8 cellular contexts compared by ENCODE assay signal in the genomic region with DNA sequence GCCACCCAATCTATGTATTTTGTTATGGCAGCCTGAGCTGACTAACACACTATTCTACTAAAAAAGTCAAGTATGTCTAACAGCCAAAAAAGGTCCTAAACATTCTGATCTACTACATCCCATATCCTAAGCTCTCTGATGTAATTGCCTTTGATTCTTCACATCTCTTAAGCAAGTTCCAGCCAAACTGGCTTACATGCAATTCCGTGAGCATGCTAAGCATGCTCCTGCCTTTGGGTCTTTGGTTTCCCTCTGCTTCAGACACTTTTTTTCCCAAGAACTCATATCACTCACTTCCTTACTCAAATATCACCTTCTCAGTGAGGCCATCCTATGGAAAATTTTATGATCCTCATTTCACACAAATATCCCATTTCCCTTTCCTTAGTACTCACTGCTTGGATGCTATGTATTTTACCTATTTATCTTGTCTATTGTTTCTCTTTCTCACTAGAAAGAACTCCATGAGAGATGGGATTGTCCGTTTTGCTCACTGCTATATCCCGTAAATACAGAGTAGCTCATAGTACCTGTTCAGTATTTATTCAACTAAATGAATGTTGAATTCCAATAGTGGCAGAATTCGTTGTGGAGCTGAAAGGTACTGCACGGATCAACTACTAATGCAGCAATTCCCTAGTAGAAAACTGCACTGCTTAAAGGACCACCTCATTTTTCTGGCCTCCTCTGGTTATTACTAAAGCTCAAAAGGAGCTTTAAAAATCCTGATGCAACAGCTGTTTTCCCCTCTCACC. TPM values are rescaled to one million over a fixed set of nuclear protein-coding genes. Genes with fewer than 3 reads are reported as not detected.
DNase-seq lines count a peak whose midpoint lies in the region; ATAC-seq, FAIRE-seq and TF ChIP-seq lines count a peak whose summit lies in the region.

No MANE protein-coding gene starts in this region.

- no peaks in the 10 kb centered on the region for H3K36me3 ChIP-seq in BLaER1
- peaks cover 8% of the 10 kb centered on the region for H3K36me3 ChIP-seq in K562 (ENCODE audit: control insufficient read depth, insufficient read depth, low read length)

- no peaks in the 10 kb centered on the region for H3K36me3 Mint-ChIP-seq in natural killer cell

- H3K9me3 ChIP-seq in BLaER1 (no peaks in the 10 kb centered on the region), K562 (replicated peaks; ENCODE audit: control insufficient read depth, insufficient read depth, low read depth, low read length) (no peaks in the 10 kb centered on the region)

- H2AFZ ChIP-seq in K562 (ENCODE audit: low read depth, low read length): peak overlapping the region; percentile 95

- peak overlapping the region; percentile 91 to 93 for H3K27ac Mint-ChIP-seq in natural killer cell

- no peak for TF ChIP-seq POLR2A in K562 (conservative IDR thresholded peaks at IDR 0.05)

- CTCF ChIA-PET in K562 (lab: Yijun Ruan, JAX; ENCODE audit: low intra/inter-chr PET ratio): no interaction called here

- peak overlapping the region; percentile 99 for H3K4me3 ChIP-seq in BLaER1
- H3K4me3 ChIP-seq in K562: peak overlapping the region; percentile 80

- TF ChIP-seq RAD21 in K562 (CRISPR knock-in tag; conservative IDR thresholded peaks at IDR 0.05 in 1 of 2, IDR thresholded peaks at IDR 0.05 in 1 of 2): no peak

- H3K9ac ChIP-seq in BLaER1 (peak overlapping the region; percentile 94), K562 (ENCODE audit: insufficient read depth in 1 of 2, low read depth in 2 of 2, low read length in 2 of 2) (peak overlapping the region in 1 of 2 experiments; percentile 78; a peak in 2 of 4 replicates)

- FAIRE-seq in K562 (lab: Jason Lieb, UNC): no peak

- no peaks in the 10 kb centered on the region for H3K27me3 ChIP-seq in BLaER1
- H3K27me3 ChIP-seq in K562 (ENCODE audit: control insufficient read depth in 2 of 2, insufficient read depth in 2 of 2, low read length in 2 of 2): no peaks in the 10 kb centered on the region

- H3K4me1 ChIP-seq in BLaER1: peaks cover 55% of the 10 kb centered on the region
- peaks cover 17 to 20% of the 10 kb centered on the region in 2 experiments; a peak in 4 of 5 replicates for H3K4me1 ChIP-seq in K562 (replicated peaks in 1 of 2; ENCODE audit: control insufficient read depth in 2 of 2, insufficient read depth in 2 of 2, low read length in 2 of 2)

- 8% methylated on average over 5 of the region's 5 CpGs for WGBS in K562 (ENCODE audit: insufficient coverage, low coverage, missing lambda C conversion rate)

- H3K9me3 Mint-ChIP-seq in natural killer cell: no peaks in the 10 kb centered on the region

- DNase-seq in HuH-7 (ENCODE audit: low spot score) (peak; percentile 14), K562 (ENCODE audit: extremely low read depth in 1 of 4, low spot score in 3 of 4) (peak; percentile 16 to 33 (median 20)), natural killer cell (no peak), Ammon's horn (ENCODE audit: low spot score) (no peak)
- no peak for DNase-seq in activated CD4-positive, CD25-positive, alpha-beta regulatory T cell treated with anti-CD3 and anti-CD28 coated beads, Interleukin-2, amount 50 U/mL, for 72 hours
- no peak for DNase-seq in stimulated activated CD8-positive, alpha-beta memory T cell treated with anti-CD3 and anti-CD28 coated beads, Interleukin-4, amount 100 ng/mL, for 48 hours

- H3K27ac ChIP-seq in BLaER1: peak overlapping the region; percentile 97; the same call in 1 of the 2 replicates
- peak overlapping the region; percentile 51; the same call in 2 of the 3 replicates for H3K27ac ChIP-seq in K562 (ENCODE audit: extremely low read depth, low read depth, low read length)

- H3K4me3 Mint-ChIP-seq in natural killer cell: peak overlapping the region; percentile 89

- POLR2A ChIA-PET in K562 (lab: Yijun Ruan, JAX): interaction anchor here (0.5 to 1.9 kb wide), 5 partner anchors 10 to 1532 kb away, joined by 3 to 6 read pairs (median 3); no protein-coding TSS in a partner anchor

- peak in 1 of 3 experiments; percentile 23; a peak in 1 of 6 replicates for TF ChIP-seq CTCF in K562 (IDR thresholded peaks at IDR 0.05 in 2 of 3, conservative IDR thresholded peaks at IDR 0.05 in 1 of 3; ENCODE audit: insufficient read depth in 2 of 3, low read depth in 1 of 3, low read length in 3 of 3)
- no peak for TF ChIP-seq CTCF in natural killer cell (IDR thresholded peaks at IDR 0.05)

- no peak for TF ChIP-seq EP300 in K562 (IDR thresholded peaks at IDR 0.05; ENCODE audit: low read length)

- peak overlapping the region; percentile 83 for H3K4me2 ChIP-seq in BLaER1
- peak overlapping the region; percentile 87 for H3K4me2 ChIP-seq in K562 (ENCODE audit: insufficient read depth, low read length)

- H4K20me1 ChIP-seq in BLaER1: peaks cover 25% of the 10 kb centered on the region
- peaks cover 6% of the 10 kb centered on the region; the same call in 1 of the 2 replicates for H4K20me1 ChIP-seq in K562 (replicated peaks; ENCODE audit: control insufficient read depth, insufficient read depth, low read length)

- ATAC-seq in K562: peak; percentile 12; the same call in 2 of the 3 replicates
- no peak for ATAC-seq in natural killer cell
- no peak for ATAC-seq in GM18520 (IDR thresholded peaks at IDR 0.05; ENCODE audit: unreplicated experiment)

- H3K4me1 Mint-ChIP-seq in natural killer cell: peaks cover 38 to 42% of the 10 kb centered on the region in 2 donors

- H3K79me2 ChIP-seq in K562 (ENCODE audit: control insufficient read depth, insufficient read depth, low read length): peaks cover 68% of the 10 kb centered on the region

- intact Hi-C loops in K562 (cut with micrococcal nuclease) (loop anchor here (5.0 to 10.0 kb wide), 5 partner anchors 116 to 1016 kb away; no protein-coding TSS in a partner anchor), natural killer cell (cut with micrococcal nuclease) (loop anchor here (5.0 to 10.0 kb wide), 4 partner anchors 294 to 1266 kb away; a partner anchor contains a TSS)

- in situ Hi-C loops in K562 (cut with MboI): no loop called here

- H3K9me1 ChIP-seq in K562 (ENCODE audit: control insufficient read depth, insufficient read depth, low read length): no peaks in the 10 kb centered on the region

- H3K27me3 Mint-ChIP-seq in natural killer cell (ENCODE audit: low read depth in 2 of 2): no peaks in the 10 kb centered on the region

- TSS peak; percentile 44 for BruUV-seq in K562 (replicated peaks; lab: Mats Ljungman, UMichigan)

TF ChIP-seq in K562, 482 proteins besides CTCF, POLR2A, EP300 and RAD21 (continues in another document):
- no peak for TF ChIP-seq FOXP1 (CRISPR knock-in tag; IDR thresholded peaks at IDR 0.05)
- no peak for TF ChIP-seq ZBED1 (IDR thresholded peaks at IDR 0.05)
- TF ChIP-seq ZNF175 (CRISPR knock-in tag; IDR thresholded peaks at IDR 0.05; ENCODE audit: low read depth): no peak

RNA-seq across cellular contexts. Expression of a gene that starts 2.3 kb away (rescaled TPM):
- 25.5 and 58.3 TPM in 2 replicates for total RNA-seq in K562 (2011; cell fraction: chromatin; rRNA removed; ENCODE audit: low replicate concordance)
- total RNA-seq in K562 (2011; cell fraction: nucleolus; rRNA removed): 16.8 and 22.5 TPM in 2 replicates
- 28.2 and 32.5 TPM in 2 replicates for total RNA-seq in K562 (2011; cell fraction: nucleoplasm; rRNA removed)
- total RNA-seq in K562 (2014; rRNA removed) (14.6 and 16.6 TPM in 2 replicates), K562 (2014; rRNA removed; fragmentation: Illumina TruSeq; extraction: Trizol) (20.3 and 25.8 TPM in 2 replicates), K562 (2015; rRNA removed; fragmentation: Illumina TruSeq; extraction: Trizol) (18.1 and 18.6 TPM in 2 replicates), K562 (2021) (17.5 and 19.7 TPM in 2 replicates), natural killer cell (10 to 100 TPM; 14.3 to 18.1 (median 17.4) TPM)
- polyA plus RNA-seq in K562 (2011; rRNA removed) (7.2 and 12.6 TPM in 2 replicates), K562 (2014; fragmentation: Illumina TruSeq; extraction: Trizol) (6.4 and 6.7 TPM in 2 replicates), K562 (2014; fragmentation: Nextera tagmentation; extraction: Ambion mirVana) (1 to 10 TPM; 5.3 to 5.4 TPM), K562 (2014; rRNA removed) (5.1 and 5.7 TPM in 2 replicates)
- 3.8 and 4.3 TPM in 2 replicates for polyA plus RNA-seq in K562 (2011; cell fraction: cytosol; rRNA removed)
- 4.7 and 5.9 TPM in 2 replicates for polyA plus RNA-seq in K562 (2011; cell fraction: nucleus; rRNA removed)
- polyA plus RNA-seq in K562 (2012): 4.6 and 6.5 TPM in 2 replicates
- 59.0 and 96.2 TPM in 2 replicates for polyA minus RNA-seq in K562 (2011; rRNA and poly(A)+ RNA removed)
- 15.4 and 28.4 TPM in 2 replicates for polyA minus RNA-seq in K562 (2011; cell fraction: cytosol; rRNA and poly(A)+ RNA removed)
- polyA minus RNA-seq in K562 (2011; cell fraction: nucleus; rRNA and poly(A)+ RNA removed): 17.2 and 19.3 TPM in 2 replicates

Comparison
In these comparisons a context has a peak if more than half of its experiments do, and no peak if none do; other contexts are left out.
1. DNase-seq: peak in HuH-7 (single experiment) and K562 (4 of 4); none in natural killer cell (single experiment), activated CD4-positive, CD25-positive, alpha-beta regulatory T cell treated with anti-CD3 and anti-CD28 coated beads, Interleukin-2, amount 50 U/mL, for 72 hours (single experiment), stimulated activated CD8-positive, alpha-beta memory T cell treated with anti-CD3 and anti-CD28 coated beads, Interleukin-4, amount 100 ng/mL, for 48 hours (single experiment) and Ammon's horn (single experiment).